Comparison of ENCODE assay signal across 26 cellular contexts in the genomic region with DNA sequence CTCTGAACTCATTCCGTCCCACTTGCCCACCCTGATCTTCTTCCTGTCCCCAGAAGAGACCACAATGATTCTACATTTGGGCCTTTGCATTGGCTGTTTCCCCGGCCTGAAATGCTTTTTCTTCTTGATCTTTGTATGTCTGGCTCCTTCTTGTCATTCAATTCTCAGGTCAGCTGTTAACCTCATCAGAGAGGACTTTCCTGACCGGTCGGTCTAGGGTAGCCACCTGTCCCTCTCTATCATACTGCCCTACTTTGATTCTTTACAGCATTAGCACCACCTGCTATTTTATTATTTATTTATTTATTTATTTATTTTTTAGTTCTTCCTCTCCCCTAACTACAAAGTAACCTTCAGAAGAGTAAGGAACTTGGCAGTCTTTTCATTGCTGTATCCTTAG.
"Had no signal": no experiment of that assay in that cellular context is flagged by ENCODE, and none has a peak within 500 bp of the region (broad histone marks: within the 10 kb centered on the region; RNA-seq: fewer than 3 reads in every experiment).

No MANE protein-coding gene starts in this region.

- H3K4me1 Mint-ChIP-seq: neural progenitor cell; stimulated activated effector memory CD8-positive, alpha-beta T cell treated with anti-CD3 and anti-CD28 coated beads, Interleukin-12 subunit alpha, Interleukin-12 subunit beta, amount 100 ng/mL, for 72 hours; stimulated activated naive CD8-positive, alpha-beta T cell treated with anti-CD3 and anti-CD28 coated beads, Interleukin-15, amount 100 ng/mL, for 72 hours had no signal

- H3K27me3 ChIP-seq: heart right ventricle, hepatocyte, left lung, neural progenitor cell, neutrophil, right atrium auricular region, right lobe of liver, spleen, tibial nerve, uterus had no signal

- H3K9me3 Mint-ChIP-seq: naive thymus-derived CD4-positive, alpha-beta T cell; natural killer cell treated with Interleukin-12 subunit alpha and Interleukin-12 subunit beta and Interleukin-15 and Interleukin-18, amount 100 ng/mL, for 72 hours; stimulated activated effector memory CD8-positive, alpha-beta T cell treated with anti-CD3 and anti-CD28 coated beads, Interleukin-12 subunit alpha, Interleukin-12 subunit beta, amount 100 ng/mL, for 72 hours; stimulated activated naive CD8-positive, alpha-beta T cell treated with anti-CD3 and anti-CD28 coated beads, Interleukin-15, amount 100 ng/mL, for 72 hours; type B pancreatic cell had no signal

- DNase-seq: heart right ventricle; kidney; left colon; left lung; lower lobe of right lung; mammary epithelial cell; mesenchymal stem cell; naive thymus-derived CD4-positive, alpha-beta T cell; occipital lobe; right lobe of liver; small intestine; spleen; stimulated activated CD4-positive, alpha-beta T cell treated with anti-CD3 and anti-CD28 coated beads, Interleukin-4, amount 100 ng/mL, for 24 hours; stimulated activated naive CD4-positive, alpha-beta T cell treated with Interleukin-2 at 50 U/mL for 16 hours; stimulated activated naive CD8-positive, alpha-beta T cell treated with anti-CD3 and anti-CD28 coated beads, Interleukin-15, amount 100 ng/mL, for 72 hours; substantia nigra; uterus had no signal

- H3K9me3 ChIP-seq: heart right ventricle, left lung, lower lobe of right lung, neutrophil, right atrium auricular region, right lobe of liver, spleen, tibial nerve, uterus had no signal

- H3K36me3 ChIP-seq: heart right ventricle, left lung, lower lobe of right lung, neural progenitor cell, neutrophil, right atrium auricular region, right lobe of liver, spleen, tibial nerve, uterus had no signal

- H3K4me3 ChIP-seq: heart right ventricle, hepatocyte, left lung, lower lobe of right lung, neural progenitor cell, right atrium auricular region, right lobe of liver, spleen, tibial nerve, uterus had no signal

- H3K27ac ChIP-seq: heart right ventricle, hepatocyte, left lung, lower lobe of right lung, neural progenitor cell, neutrophil, parathyroid adenoma, right atrium auricular region, right lobe of liver, spleen, tibial nerve, uterus had no signal

- ATAC-seq: heart right ventricle; left colon; left lung; lower lobe of right lung; naive thymus-derived CD4-positive, alpha-beta T cell; natural killer cell treated with Interleukin-12 subunit alpha and Interleukin-12 subunit beta and Interleukin-15 and Interleukin-18, amount 100 ng/mL, for 72 hours; right lobe of liver; stimulated activated effector memory CD8-positive, alpha-beta T cell treated with anti-CD3 and anti-CD28 coated beads, Interleukin-12 subunit alpha, Interleukin-12 subunit beta, amount 100 ng/mL, for 72 hours; stimulated activated naive CD8-positive, alpha-beta T cell treated with anti-CD3 and anti-CD28 coated beads, Interleukin-15, amount 100 ng/mL, for 72 hours had no signal

- H3K36me3 Mint-ChIP-seq: naive thymus-derived CD4-positive, alpha-beta T cell; natural killer cell treated with Interleukin-12 subunit alpha and Interleukin-12 subunit beta and Interleukin-15 and Interleukin-18, amount 100 ng/mL, for 72 hours; neural progenitor cell; stimulated activated effector memory CD8-positive, alpha-beta T cell treated with anti-CD3 and anti-CD28 coated beads, Interleukin-12 subunit alpha, Interleukin-12 subunit beta, amount 100 ng/mL, for 72 hours; type B pancreatic cell had no signal

- H3K27ac Mint-ChIP-seq: natural killer cell treated with Interleukin-12 subunit alpha and Interleukin-12 subunit beta and Interleukin-15 and Interleukin-18, amount 100 ng/mL, for 72 hours; neural progenitor cell; stimulated activated effector memory CD8-positive, alpha-beta T cell treated with anti-CD3 and anti-CD28 coated beads, Interleukin-12 subunit alpha, Interleukin-12 subunit beta, amount 100 ng/mL, for 72 hours; type B pancreatic cell had no signal

- H3K4me3 Mint-ChIP-seq: naive thymus-derived CD4-positive, alpha-beta T cell; natural killer cell treated with Interleukin-12 subunit alpha and Interleukin-12 subunit beta and Interleukin-15 and Interleukin-18, amount 100 ng/mL, for 72 hours; neural progenitor cell; stimulated activated effector memory CD8-positive, alpha-beta T cell treated with anti-CD3 and anti-CD28 coated beads, Interleukin-12 subunit alpha, Interleukin-12 subunit beta, amount 100 ng/mL, for 72 hours; stimulated activated naive CD8-positive, alpha-beta T cell treated with anti-CD3 and anti-CD28 coated beads, Interleukin-15, amount 100 ng/mL, for 72 hours; type B pancreatic cell had no signal

- H3K4me1 ChIP-seq: left lung, lower lobe of right lung, neural progenitor cell, parathyroid adenoma, right lobe of liver, spleen, tibial nerve, uterus had no signal

- H3K27me3 Mint-ChIP-seq: stimulated activated naive CD8-positive, alpha-beta T cell treated with anti-CD3 and anti-CD28 coated beads, Interleukin-15, amount 100 ng/mL, for 72 hours; type B pancreatic cell had no signal
